In the genomic region with DNA sequence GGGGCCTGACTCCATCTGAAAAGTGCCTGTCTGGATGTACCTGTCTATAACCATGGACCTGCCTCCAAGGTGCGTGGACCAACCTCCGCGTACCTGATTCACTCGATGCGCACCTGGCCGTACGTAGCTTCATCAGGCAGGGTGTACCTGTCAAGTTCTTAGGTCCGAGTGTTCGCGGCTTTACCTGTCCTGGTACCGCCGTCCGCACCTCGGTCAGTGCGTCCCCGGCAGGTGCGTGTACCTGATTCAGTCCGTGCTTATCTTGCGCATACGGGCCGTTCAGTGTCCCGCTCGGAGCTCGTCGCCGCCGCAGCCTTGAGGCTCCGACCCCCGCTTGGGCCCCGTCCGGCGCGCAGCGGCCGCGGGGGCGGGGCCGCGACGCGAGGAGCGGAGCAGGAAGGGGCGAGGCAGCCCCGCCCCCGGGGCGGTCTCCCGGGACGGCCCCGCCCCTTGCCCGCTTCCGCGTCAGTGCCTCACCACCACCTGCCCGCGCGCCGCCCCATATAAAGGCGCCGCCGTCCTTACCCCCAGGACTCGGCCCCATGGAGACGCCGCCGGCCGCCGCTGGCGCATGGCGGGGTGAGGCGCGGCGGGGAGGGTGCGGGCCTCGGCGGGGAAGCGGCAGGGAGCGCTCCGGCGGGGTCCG, we compare ENCODE assay signal across 8 cellular contexts. TPM values are rescaled to one million over a fixed set of nuclear protein-coding genes. Genes with fewer than 3 reads are reported as not detected.
DNase-seq lines count a peak whose midpoint lies in the region; ATAC-seq, FAIRE-seq and TF ChIP-seq lines count a peak whose summit lies in the region.

Gene ZC3H12A (plus strand): TSS at position 530 of the 646 bp plus-strand sequence. CDS start 917 bp downstream, outside the sequence.

- POLR2A ChIA-PET in A549 (lab: Yijun Ruan, JAX): interaction anchor here (1.2 to 3.0 kb wide), 5 partner anchors 10 to 40 kb away, joined by 3 to 20 read pairs (median 4); partner anchors contain the start of gene MEAF6

- CTCF ChIA-PET in A549 (lab: Yijun Ruan, JAX): interaction anchor here (2.1 to 17.9 kb wide), 4 partner anchors 8 to 40 kb away, joined by 5 to 209 read pairs (median 80); partner anchors contain the start of gene MEAF6

- peak; percentile 58 to 83 for DNase-seq in A549 (ENCODE audit: low read depth in 1 of 2, low spot score in 1 of 2)
- DNase-seq in NCI-H446 treated with DMSO at 0.1 percent for 48 hours (lab: John Stamatoyannopoulos, UW): peak; percentile 71
- peak; percentile 90 to 91 for DNase-seq in activated CD4-positive, alpha-beta T cell treated with anti-CD3 and anti-CD28 coated beads for 24 hours (ENCODE audit: low read depth in 2 of 2)
- peak; percentile 96 for DNase-seq in cerebellum (ENCODE audit: low spot score)
- peak; percentile 80 for DNase-seq in kidney glomerular epithelial cell (lab: John Stamatoyannopoulos, UW)
- peak; percentile 92 to 94 for DNase-seq in stimulated activated CD4-positive, alpha-beta T cell treated with anti-CD3 and anti-CD28 coated beads, Interleukin-1b, Interleukin-23, amount 100 ng/mL, for 1 hour (ENCODE audit: low read depth in 2 of 2)

- TF ChIP-seq CTCF in A549 (IDR thresholded peaks at IDR 0.05): no peak; the same call in 2 of the 3 replicates

- H3K4me1 ChIP-seq in A549: peaks cover 48% of the 10 kb centered on the region

- H3K4me3 ChIP-seq in A549: peak within 1 kb of the TSS; percentile 85

- TF ChIP-seq EP300 in A549 (IDR thresholded peaks at IDR 0.05): no peak

- TF ChIP-seq POLR2A in A549 (IDR thresholded peaks at IDR 0.05; ENCODE audit: low read length) (peak; percentile 91), GM18526 (IDR thresholded peaks at IDR 0.05; ENCODE audit: extremely low read depth, insufficient read length) (peak; percentile 99)

- H3K4me2 ChIP-seq in A549: peak within 1 kb of the TSS; percentile 90

- peak within 1 kb of the TSS; percentile 88 to 100 for H3K27ac ChIP-seq in A549

- no peak for FAIRE-seq in A549 (lab: Jason Lieb, UNC)

- no peak for TF ChIP-seq RAD21 in A549 (conservative IDR thresholded peaks at IDR 0.05 in 1 of 2, IDR thresholded peaks at IDR 0.05 in 1 of 2)

- no peaks in the 10 kb centered on the region for H3K9me3 ChIP-seq in A549

- 2% methylated on average over 25 of the region's 78 CpGs for WGBS in A549 (ENCODE audit: missing lambda C conversion rate)

- peak; percentile 41 to 44 for ATAC-seq in A549
- ATAC-seq in HG03103 (IDR thresholded peaks at IDR 0.05; ENCODE audit: low read depth, unreplicated experiment): peak; percentile 57

TF ChIP-seq in A549, 52 proteins besides CTCF, POLR2A, EP300 and RAD21:
- no peak for TF ChIP-seq MAX (IDR thresholded peaks at IDR 0.05)
- no peak for TF ChIP-seq FOSL2 (IDR thresholded peaks at IDR 0.05)
- TF ChIP-seq FOSL2 (CRISPR knock-in tag; IDR thresholded peaks at IDR 0.05): 0 out of 2 replicates have a peak, but pooled peaks have one; percentile 13
- TF ChIP-seq JUN (IDR thresholded peaks at IDR 0.05): peak; percentile 84 to 89; a peak in 4 of 5 replicates
- peak; percentile 39; the same call in 1 of the 2 replicates for TF ChIP-seq MAZ (IDR thresholded peaks at IDR 0.05; ENCODE audit: borderline replicate concordance, low read depth, low read length)
- TF ChIP-seq TFCP2L1 (CRISPR knock-in tag; IDR thresholded peaks at IDR 0.05): no peak
- peak; percentile 79; the same call in 1 of the 3 replicates for TF ChIP-seq BCL3 (IDR thresholded peaks at IDR 0.05)
- peak; percentile 23; the same call in 1 of the 2 replicates for TF ChIP-seq PHF8 (IDR thresholded peaks at IDR 0.05; ENCODE audit: borderline replicate concordance, low read depth)

RNA-seq across cellular contexts. Expression of gene ZC3H12A, which starts in this region (rescaled TPM):
- polyA plus RNA-seq in A549 (2011; rRNA removed) (23.1 and 23.5 TPM in 2 replicates), A549 (2017; fragmentation: RNase III; extraction: RNeasy Plus Mini Kit Qiagen cat#74134 plus additional on column Dnase treatment) (11.6 to 16.3 TPM (median 14.7 TPM) in 3 replicates)
- polyA plus RNA-seq in A549 (2012; cell fraction: cytosol; rRNA removed): 26.7 and 39.4 TPM in 2 replicates
- polyA plus RNA-seq in A549 (2012; cell fraction: nucleus; rRNA removed): 101 and 103 TPM in 2 replicates
- 36.5 and 49.9 TPM in 2 replicates for polyA minus RNA-seq in A549 (2011; rRNA and poly(A)+ RNA removed)
- 0.64 TPM for total RNA-seq in cerebellum

Comparison
In these comparisons a context has a peak if more than half of its experiments do, and no peak if none do; other contexts are left out.
1. Peak in every context shown above with its lines: DNase-seq, ATAC-seq, H3K4me3 ChIP-seq and H3K27ac ChIP-seq.
2. Peak in DNase-seq in cerebellum; RNA of the gene not detected or under 1 TPM.